29 cellular contexts compared by ENCODE assay signal in the genomic region with DNA sequence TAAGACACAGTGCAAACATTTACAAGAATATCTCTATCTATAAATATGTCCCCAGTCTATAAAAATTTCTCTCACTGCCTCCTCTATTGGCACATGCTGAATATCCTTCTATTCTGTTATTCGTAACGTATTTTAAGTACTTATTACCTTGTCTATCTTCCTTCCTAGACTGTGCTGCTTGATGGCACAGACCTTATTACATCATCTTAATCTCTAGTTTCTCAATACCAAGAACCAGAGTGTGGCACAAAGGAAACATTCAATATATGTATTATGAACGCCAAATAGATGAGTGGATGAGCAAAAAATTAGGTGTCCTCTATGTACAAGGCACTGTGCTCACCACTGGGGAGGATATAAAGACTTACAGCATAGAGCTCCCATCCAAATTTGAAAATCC.
"Had no signal": no experiment of that assay in that cellular context is flagged by ENCODE, and none has a peak within 500 bp of the region (broad histone marks: within the 10 kb centered on the region; RNA-seq: fewer than 3 reads in every experiment).

No MANE protein-coding gene starts in this region.

- ATAC-seq: esophagus mucosa; foreskin keratinocyte; heart left ventricle; left colon; stimulated activated naive B cell treated with anti-CD40 and anti-IgM and Interleukin-4, amounts not matched to agents 10 μg/mL and 1 μg/mL and 100 μg/mL, for 72 hours had no signal

- H3K27me3 ChIP-seq: adrenal gland, brain microvascular endothelial cell, foreskin keratinocyte, heart left ventricle, ovary, sigmoid colon, stomach, thyroid gland, upper lobe of left lung had no signal

- H3K9me3 ChIP-seq: adrenal gland, heart left ventricle, ovary, sigmoid colon, stomach, thyroid gland, upper lobe of left lung had no signal

- DNase-seq: activated CD4-positive, alpha-beta memory T cell treated with anti-CD3 and anti-CD28 coated beads for 36 hours; activated CD4-positive, alpha-beta T cell treated with anti-CD3 and anti-CD28 coated beads, Interleukin-2, amount 10 ng/mL, durations not matched to agents 24 days and 14 days; activated CD4-positive, CD25-positive, alpha-beta regulatory T cell treated with anti-CD3 and anti-CD28 coated beads, Interleukin-2, amount 50 U/mL, for 72 hours; activated CD8-positive, alpha-beta memory T cell treated with anti-CD3 and anti-CD28 coated beads, Interleukin-2, amount 50 U/mL, for 4 hours; activated effector memory CD4-positive, alpha-beta T cell treated with anti-CD3 and anti-CD28 coated beads, Interleukin-2, amount 50 U/mL, for 16 hours; activated naive CD4-positive, alpha-beta T cell treated with anti-CD3 and anti-CD28 coated beads for 36 hours; activated naive CD8-positive, alpha-beta T cell treated with anti-CD3 and anti-CD28 coated beads for 36 hours; activated T-cell treated with anti-CD3 and anti-CD28 coated beads, Interleukin-2, amount 50 U/mL, for 1 hour; adrenal gland; brain microvascular endothelial cell; caudate nucleus; cortex of kidney; foreskin keratinocyte; heart left ventricle; hypothalamus; immature natural killer cell; kidney; left colon; naive B cell; nephron progenitor cell; ovary; sigmoid colon; small intestine; stimulated activated naive B cell treated with anti-CD40 and anti-IgM and Interleukin-4, amounts not matched to agents 10 μg/mL and 1 μg/mL and 100 μg/mL, for 72 hours; stomach; T1000; thyroid gland; upper lobe of left lung had no signal

- H3K27ac ChIP-seq: adrenal gland, brain microvascular endothelial cell, foreskin keratinocyte, heart left ventricle, ovary, sigmoid colon, thyroid gland, upper lobe of left lung had no signal

- H3K4me3 ChIP-seq: adrenal gland, heart left ventricle, ovary, sigmoid colon, stomach, thyroid gland, upper lobe of left lung had no signal

- H3K36me3 ChIP-seq: ovary had no signal
